In the genomic region with DNA sequence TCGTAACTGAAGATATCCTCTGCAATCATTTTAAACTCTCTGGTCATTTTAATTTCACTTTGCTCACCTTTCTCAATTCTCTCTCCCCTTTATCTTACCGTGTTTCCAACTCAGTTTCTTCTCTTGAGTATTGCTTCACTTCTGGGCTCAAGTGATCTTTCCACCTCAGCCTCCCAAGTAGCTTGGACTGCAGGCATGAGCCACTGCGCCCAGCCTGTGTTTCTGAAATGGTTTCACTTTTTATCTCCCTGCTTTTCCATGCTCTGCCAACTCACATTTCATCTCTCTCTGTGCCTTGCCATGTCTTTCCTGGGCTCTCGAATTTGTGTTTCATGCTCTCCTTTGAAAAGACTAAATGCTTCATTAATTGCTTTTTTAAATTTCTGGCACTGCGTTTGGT, we compare ENCODE assay signal across 14 cellular contexts. TPM values are rescaled to one million over a fixed set of nuclear protein-coding genes. Genes with fewer than 3 reads are reported as not detected.
A peak's percentile ranks its signal among the peaks of the same experiment; 100 is the strongest.
DNase-seq lines count a peak whose midpoint lies in the region; ATAC-seq, FAIRE-seq and TF ChIP-seq lines count a peak whose summit lies in the region.
"Had no signal": no experiment of that assay in that cellular context is flagged by ENCODE, and none has a peak within 500 bp of the region (broad histone marks: within the 10 kb centered on the region; RNA-seq: fewer than 3 reads in every experiment).

No MANE protein-coding gene starts in this region.

- POLR2A ChIA-PET in activated CD8-positive, alpha-beta T cell treated with anti-CD3 and anti-CD28 coated beads, Interleukin-2, amount 10 ng/mL, durations not matched to agents 7 days and 5 days (lab: Charles Lee), result no interaction called here
- POLR2A ChIA-PET in activated CD8-positive, alpha-beta T cell treated with anti-CD3 and anti-CD28 coated beads for 36 hours (lab: Charles Lee), result no interaction called here
- POLR2A ChIA-PET in PC-3 (lab: Charles Lee; ENCODE audit: unreplicated experiment), result no interaction called here

- peak overlapping the region; percentile 15 for H3K27ac Mint-ChIP-seq in activated CD8-positive, alpha-beta T cell treated with anti-CD3 and anti-CD28 coated beads, Interleukin-2, amount 10 ng/mL, durations not matched to agents 7 days and 5 days
- no peak overlapping the region for H3K27ac Mint-ChIP-seq in activated CD8-positive, alpha-beta T cell treated with anti-CD3 and anti-CD28 coated beads for 36 hours
- H3K27ac Mint-ChIP-seq in stimulated activated effector memory CD8-positive, alpha-beta T cell treated with anti-CD3 and anti-CD28 coated beads, Interleukin-12 subunit alpha, Interleukin-12 subunit beta, amount 100 ng/mL, for 72 hours, result peak overlapping the region; percentile 15
- H3K27ac Mint-ChIP-seq: nephron had no signal

- no peaks in the 10 kb centered on the region for H3K36me3 ChIP-seq in PC-3 (ENCODE audit: low read depth, low read length)

- no peak overlapping the region for H3K27ac ChIP-seq in PC-3 (ENCODE audit: low read length)
- H3K27ac ChIP-seq in right cardiac atrium (ENCODE audit: low read length), result no peak overlapping the region
- H3K27ac ChIP-seq: hepatocyte, testis had no signal

- peak overlapping the region; percentile 23; the same call in 1 of the 2 replicates for H3K4me2 ChIP-seq in PC-3 (ENCODE audit: low read length)
- H3K4me2 ChIP-seq: hepatocyte had no signal

- H3K4me3 ChIP-seq in PC-3 (ENCODE audit: low read length), result 0 out of 2 replicates have a peak overlapping the region, but pooled peaks have one; percentile 27
- no peak overlapping the region for H3K4me3 ChIP-seq in right cardiac atrium (ENCODE audit: low read length)
- H3K4me3 ChIP-seq: hepatocyte, testis had no signal

- no peaks in the 10 kb centered on the region for H3K9me2 ChIP-seq in PC-3 (replicated peaks; ENCODE audit: low read length)

- DNase-seq in activated CD8-positive, alpha-beta T cell treated with anti-CD3 and anti-CD28 coated beads, Interleukin-2, amount 10 ng/mL, durations not matched to agents 7 days and 5 days, result no peak
- no peak for DNase-seq in activated CD8-positive, alpha-beta T cell treated with anti-CD3 and anti-CD28 coated beads for 36 hours
- DNase-seq in PC-3 (no peak), right cardiac atrium (no peak), 8988T (no peak), frontal cortex (ENCODE audit: low spot score in 2 of 2) (no peak), SIG-M5 treated with dmso at 0.1 percent for 504 hours (lab: John Stamatoyannopoulos, UW; ENCODE audit: unreplicated experiment) (no peak)
- no peak for DNase-seq in stimulated activated effector memory CD8-positive, alpha-beta T cell treated with anti-CD3 and anti-CD28 coated beads, Interleukin-12 subunit alpha, Interleukin-12 subunit beta, amount 100 ng/mL, for 72 hours (ENCODE audit: low spot score in 2 of 2)
- DNase-seq: GF-D8, HCEC 1CT, NCI-H1092 treated with DMSO at 0.1 percent for 48 hours, testis had no signal

- H3K27me3 ChIP-seq in PC-3 (ENCODE audit: low read length) (no peaks in the 10 kb centered on the region), right cardiac atrium (ENCODE audit: control insufficient read depth, insufficient read depth) (no peaks in the 10 kb centered on the region)
- H3K27me3 ChIP-seq: hepatocyte, testis had no signal

- FAIRE-seq in frontal cortex (lab: Jason Lieb, UNC), result no peak

- H3K4me1 ChIP-seq in PC-3 (ENCODE audit: insufficient read depth, low read length) (no peaks in the 10 kb centered on the region), right cardiac atrium (ENCODE audit: control insufficient read depth, insufficient read depth, low read length) (peaks cover 1% of the 10 kb centered on the region)

- H3K9me3 Mint-ChIP-seq in activated CD8-positive, alpha-beta T cell treated with anti-CD3 and anti-CD28 coated beads, Interleukin-2, amount 10 ng/mL, durations not matched to agents 7 days and 5 days (ENCODE audit: insufficient read depth), result no peaks in the 10 kb centered on the region
- H3K9me3 Mint-ChIP-seq in activated CD8-positive, alpha-beta T cell treated with anti-CD3 and anti-CD28 coated beads for 36 hours, result no peaks in the 10 kb centered on the region
- no peaks in the 10 kb centered on the region for H3K9me3 Mint-ChIP-seq in stimulated activated effector memory CD8-positive, alpha-beta T cell treated with anti-CD3 and anti-CD28 coated beads, Interleukin-12 subunit alpha, Interleukin-12 subunit beta, amount 100 ng/mL, for 72 hours

- H4K20me1 ChIP-seq in PC-3 (ENCODE audit: low read length), result no peaks in the 10 kb centered on the region

- H3K9me3 ChIP-seq in PC-3 (ENCODE audit: low read length) (no peaks in the 10 kb centered on the region), right cardiac atrium (ENCODE audit: control insufficient read depth, low read length) (no peaks in the 10 kb centered on the region)
- H3K9me3 ChIP-seq: testis had no signal

- H3F3A ChIP-seq in PC-3 (ENCODE audit: low read length, unreplicated experiment), result no peaks in the 10 kb centered on the region

- H3K27me3 Mint-ChIP-seq in activated CD8-positive, alpha-beta T cell treated with anti-CD3 and anti-CD28 coated beads, Interleukin-2, amount 10 ng/mL, durations not matched to agents 7 days and 5 days (ENCODE audit: low read depth), result peaks cover 5% of the 10 kb centered on the region
- H3K27me3 Mint-ChIP-seq in activated CD8-positive, alpha-beta T cell treated with anti-CD3 and anti-CD28 coated beads for 36 hours, result peaks cover 4% of the 10 kb centered on the region

- CTCF ChIA-PET in activated CD8-positive, alpha-beta T cell treated with anti-CD3 and anti-CD28 coated beads, Interleukin-2, amount 10 ng/mL, durations not matched to agents 7 days and 5 days (lab: Charles Lee), result no interaction called here
- CTCF ChIA-PET in activated CD8-positive, alpha-beta T cell treated with anti-CD3 and anti-CD28 coated beads for 36 hours (lab: Charles Lee), result no interaction called here
- CTCF ChIA-PET in PC-3 (lab: Charles Lee), result no interaction called here

- peak overlapping the region; percentile 40; the same call in 1 of the 2 replicates for H2AFZ ChIP-seq in PC-3 (ENCODE audit: low read length)
- H2AFZ ChIP-seq: hepatocyte had no signal

- TF ChIP-seq CTCF in activated CD8-positive, alpha-beta T cell treated with anti-CD3 and anti-CD28 coated beads for 36 hours (IDR thresholded peaks at IDR 0.05), result no peak
- TF ChIP-seq CTCF in PC-3 (conservative IDR thresholded peaks at IDR 0.05; ENCODE audit: low read depth, low read length), result no peak

- H3K4me3 Mint-ChIP-seq in activated CD8-positive, alpha-beta T cell treated with anti-CD3 and anti-CD28 coated beads, Interleukin-2, amount 10 ng/mL, durations not matched to agents 7 days and 5 days, result peak overlapping the region; percentile 52
- H3K4me3 Mint-ChIP-seq in activated CD8-positive, alpha-beta T cell treated with anti-CD3 and anti-CD28 coated beads for 36 hours, result no peak overlapping the region
- peak overlapping the region; percentile 15 for H3K4me3 Mint-ChIP-seq in stimulated activated effector memory CD8-positive, alpha-beta T cell treated with anti-CD3 and anti-CD28 coated beads, Interleukin-12 subunit alpha, Interleukin-12 subunit beta, amount 100 ng/mL, for 72 hours
- H3K4me3 Mint-ChIP-seq: nephron had no signal

- intact Hi-C loops in activated CD8-positive, alpha-beta T cell treated with anti-CD3 and anti-CD28 coated beads for 36 hours (cut with micrococcal nuclease), result no loop called here
- intact Hi-C loops in PC-3 (cut with micrococcal nuclease) (no loop called here), right cardiac atrium (cut with DNase I) (no loop called here)

- WGBS in right cardiac atrium, result 57% methylated on average over 5 of the region's 5 CpGs

- ATAC-seq in activated CD8-positive, alpha-beta T cell treated with anti-CD3 and anti-CD28 coated beads, Interleukin-2, amount 10 ng/mL, durations not matched to agents 7 days and 5 days, result peak; percentile 24
- no peak for ATAC-seq in activated CD8-positive, alpha-beta T cell treated with anti-CD3 and anti-CD28 coated beads for 36 hours
- ATAC-seq in PC-3, result no peak
- ATAC-seq in right cardiac atrium, result peak; percentile 28
- no peak for ATAC-seq in stimulated activated effector memory CD8-positive, alpha-beta T cell treated with anti-CD3 and anti-CD28 coated beads, Interleukin-12 subunit alpha, Interleukin-12 subunit beta, amount 100 ng/mL, for 72 hours

- no peaks in the 10 kb centered on the region for H3K79me2 ChIP-seq in PC-3 (ENCODE audit: low read length)
- H3K79me2 ChIP-seq: hepatocyte had no signal

- BruUV-seq in PC-3 (replicated peaks; lab: Mats Ljungman, UMichigan), result no TSS peak

- no peak overlapping the region for H3K9ac ChIP-seq in PC-3 (ENCODE audit: low read length)

- H3K36me3 Mint-ChIP-seq in activated CD8-positive, alpha-beta T cell treated with anti-CD3 and anti-CD28 coated beads, Interleukin-2, amount 10 ng/mL, durations not matched to agents 7 days and 5 days (ENCODE audit: low read depth), result no peaks in the 10 kb centered on the region
- no peaks in the 10 kb centered on the region for H3K36me3 Mint-ChIP-seq in activated CD8-positive, alpha-beta T cell treated with anti-CD3 and anti-CD28 coated beads for 36 hours (ENCODE audit: low read depth)
- H3K36me3 Mint-ChIP-seq in stimulated activated effector memory CD8-positive, alpha-beta T cell treated with anti-CD3 and anti-CD28 coated beads, Interleukin-12 subunit alpha, Interleukin-12 subunit beta, amount 100 ng/mL, for 72 hours, result no peaks in the 10 kb centered on the region

- peaks cover 30% of the 10 kb centered on the region for H3K4me1 Mint-ChIP-seq in activated CD8-positive, alpha-beta T cell treated with anti-CD3 and anti-CD28 coated beads, Interleukin-2, amount 10 ng/mL, durations not matched to agents 7 days and 5 days (ENCODE audit: low read depth)
- H3K4me1 Mint-ChIP-seq in activated CD8-positive, alpha-beta T cell treated with anti-CD3 and anti-CD28 coated beads for 36 hours (ENCODE audit: low read depth), result peaks cover 16% of the 10 kb centered on the region
- peaks cover 21% of the 10 kb centered on the region for H3K4me1 Mint-ChIP-seq in stimulated activated effector memory CD8-positive, alpha-beta T cell treated with anti-CD3 and anti-CD28 coated beads, Interleukin-12 subunit alpha, Interleukin-12 subunit beta, amount 100 ng/mL, for 72 hours

RNA-seq across cellular contexts. Expression of gene TMEM131, which starts 30.5 kb away (rescaled TPM):
- total RNA-seq in activated CD8-positive, alpha-beta T cell treated with anti-CD3 and anti-CD28 coated beads, Interleukin-2, amount 10 ng/mL, durations not matched to agents 7 days and 5 days, result 10 to 100 TPM; 35.9 to 40.7 TPM
- 10 to 100 TPM; 24.2 to 27.4 TPM for total RNA-seq in activated CD8-positive, alpha-beta T cell treated with anti-CD3 and anti-CD28 coated beads for 36 hours
- 21.1 and 27.2 TPM in 2 replicates for total RNA-seq in PC-3 (2014; rRNA removed)
- total RNA-seq in right cardiac atrium, result 10 to 100 TPM; 26.4 to 32.7 (median 30.2) TPM
- polyA plus RNA-seq in right cardiac atrium, result 11.5 TPM
- total RNA-seq in frontal cortex, result 30.2 TPM

Comparison
In these comparisons a context has a peak if more than half of its experiments do, and no peak if none do; other contexts are left out.
1. ATAC-seq: peak in activated CD8-positive, alpha-beta T cell treated with anti-CD3 and anti-CD28 coated beads, Interleukin-2, amount 10 ng/mL, durations not matched to agents 7 days and 5 days (single experiment) and right cardiac atrium (2 of 2); none in activated CD8-positive, alpha-beta T cell treated with anti-CD3 and anti-CD28 coated beads for 36 hours (single experiment), PC-3 (single experiment) and stimulated activated effector memory CD8-positive, alpha-beta T cell treated with anti-CD3 and anti-CD28 coated beads, Interleukin-12 subunit alpha, Interleukin-12 subunit beta, amount 100 ng/mL, for 72 hours (single experiment).